In the genomic region with DNA sequence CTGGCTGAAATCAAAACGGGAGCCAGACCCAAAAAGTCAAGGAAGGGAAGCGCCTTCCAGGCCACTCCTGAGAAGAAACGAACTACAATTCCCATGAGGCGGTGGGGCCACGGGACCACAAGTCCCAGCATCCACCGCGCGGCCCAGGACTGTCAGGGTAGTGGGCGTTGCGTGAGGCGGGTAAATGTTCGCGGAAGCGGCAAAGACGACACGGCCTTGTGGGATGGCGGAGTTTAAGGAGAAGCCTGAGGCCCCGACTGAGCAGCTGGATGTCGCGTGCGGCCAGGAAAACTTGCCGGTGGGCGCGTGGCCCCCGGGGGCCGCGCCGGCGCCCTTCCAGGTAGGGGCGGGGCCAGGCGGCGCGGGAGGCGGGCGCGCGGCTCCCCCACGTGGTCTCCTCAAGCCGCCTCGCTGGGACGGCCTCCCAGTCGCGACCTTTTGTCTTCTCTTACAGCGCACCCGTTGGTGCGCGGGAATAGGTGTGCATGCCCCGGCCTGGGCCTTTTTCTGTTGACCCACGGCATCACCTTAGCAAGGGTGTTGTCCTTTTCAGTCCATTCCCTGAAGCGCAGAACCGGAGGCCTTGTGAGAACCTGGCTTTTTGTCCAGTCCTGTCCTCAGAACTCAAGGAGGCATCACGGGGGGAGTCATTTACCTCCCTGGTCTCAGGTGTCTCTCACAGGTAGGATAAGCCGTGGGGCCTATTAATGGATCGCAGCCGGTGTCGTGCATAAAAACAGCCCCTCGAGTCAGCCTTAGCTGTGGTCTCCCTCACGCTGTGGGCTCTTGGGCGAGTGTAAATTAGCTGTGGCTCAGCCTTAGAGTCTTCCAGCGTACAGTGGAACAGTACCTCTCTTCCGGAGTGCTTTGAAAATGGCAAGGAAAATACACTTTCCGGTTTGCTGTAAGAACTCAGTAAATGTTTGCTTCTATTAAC, we compare ENCODE assay signal across 8 cellular contexts. TPM values are rescaled to one million over a fixed set of nuclear protein-coding genes. Genes with fewer than 3 reads are reported as not detected.
A peak's percentile ranks its signal among the peaks of the same experiment; 100 is the strongest.
DNase-seq lines count a peak whose midpoint lies in the region; ATAC-seq and TF ChIP-seq lines count a peak whose summit lies in the region.

TSS of gene SETMAR (plus strand) at position 183 of the 937 bp plus-strand sequence. CDS start at position 185, 2 bp downstream.

- intact Hi-C loops in ascending aorta (cut with DNase I), result loop anchor here (5.0 kb wide), 5 partner anchors 189 to 1176 kb away; partner anchors contain the start of genes ARL8B, BHLHE40, EDEM1 and ITPR1
- intact Hi-C loops in aorta (cut with DNase I), result no loop called here

- DNase-seq in NCI-H146 (lab: John Stamatoyannopoulos, UW) (peak; percentile 80), ascending aorta (ENCODE audit: low spot score in 2 of 2) (peak; percentile 75 to 97), hepatic stellate cell (ENCODE audit: low spot score) (peak; percentile 84), renal cortical epithelial cell (ENCODE audit: low read depth) (peak; percentile 63), aorta (peak; percentile 94 to 95)
- peak; percentile 81 for DNase-seq in T-helper 2 cell treated with Interferon-gamma antibody and Interleukin-4, amounts not matched to agents 5 μg/mL and 100 μg/mL, for 36 hours (ENCODE audit: low spot score)

- no peak for TF ChIP-seq CTCF in ascending aorta (IDR thresholded peaks at IDR 0.05)

- H3K4me3 Mint-ChIP-seq in T-helper 2 cell treated with Interferon-gamma antibody and Interleukin-4, amounts not matched to agents 5 μg/mL and 100 μg/mL, for 36 hours, result peak within 1 kb of the TSS; percentile 95

- H3K4me1 ChIP-seq in ascending aorta, result peaks cover 8 to 42% of the 10 kb centered on the region in 2 donors
- H3K4me1 ChIP-seq in aorta (ENCODE audit: control insufficient read depth in 1 of 2, insufficient read depth in 2 of 2, low read length in 2 of 2), result peaks cover 3 to 4% of the 10 kb centered on the region in 2 donors

- WGBS in aorta, 2 donors, result 0 to 1% methylated on average over 55 to 62 of the region's 62 CpGs

- ATAC-seq in GM18499 (IDR thresholded peaks at IDR 0.05; ENCODE audit: insufficient read depth, unreplicated experiment) (peak; percentile 90), HG02870 (IDR thresholded peaks at IDR 0.05; ENCODE audit: unreplicated experiment) (peak; percentile 95), aorta (ENCODE audit: low FRiP score) (peak; percentile 94)

- H3K4me3 ChIP-seq in ascending aorta (peak within 1 kb of the TSS; percentile 90 to 92), aorta (ENCODE audit: low read length in 2 of 2) (peak within 1 kb of the TSS; percentile 46 to 83)

- H3K36me3 ChIP-seq in ascending aorta (no peaks in the 10 kb centered on the region), aorta (ENCODE audit: control insufficient read depth in 1 of 2, insufficient read depth in 2 of 2, low read length in 1 of 2) (no peaks in the 10 kb centered on the region)

- peaks cover 20% of the 10 kb centered on the region for H3K4me1 Mint-ChIP-seq in T-helper 2 cell treated with Interferon-gamma antibody and Interleukin-4, amounts not matched to agents 5 μg/mL and 100 μg/mL, for 36 hours (ENCODE audit: low read depth)

- peaks cover 6% of the 10 kb centered on the region for H3K9me3 Mint-ChIP-seq in T-helper 2 cell treated with Interferon-gamma antibody and Interleukin-4, amounts not matched to agents 5 μg/mL and 100 μg/mL, for 36 hours

- H3K27ac ChIP-seq in ascending aorta (peak within 1 kb of the TSS; percentile 91 to 96), aorta (ENCODE audit: low read depth in 1 of 2, low read length in 2 of 2) (peak within 1 kb of the TSS; percentile 77 to 83)

- H3K27me3 ChIP-seq in ascending aorta (no peaks in the 10 kb centered on the region), aorta (ENCODE audit: control insufficient read depth in 1 of 2, insufficient read depth in 2 of 2, low read length in 1 of 2) (no peaks in the 10 kb centered on the region)

- H3K27ac Mint-ChIP-seq in T-helper 2 cell treated with Interferon-gamma antibody and Interleukin-4, amounts not matched to agents 5 μg/mL and 100 μg/mL, for 36 hours, result peak within 1 kb of the TSS; percentile 96

- peaks cover 6% of the 10 kb centered on the region for H3K36me3 Mint-ChIP-seq in T-helper 2 cell treated with Interferon-gamma antibody and Interleukin-4, amounts not matched to agents 5 μg/mL and 100 μg/mL, for 36 hours (ENCODE audit: low read depth)

- H3K9me3 ChIP-seq in ascending aorta, result no peaks in the 10 kb centered on the region
- H3K9me3 ChIP-seq in aorta (ENCODE audit: control insufficient read depth, low read length), result no peaks in the 10 kb centered on the region

- peaks cover 2% of the 10 kb centered on the region for H3K27me3 Mint-ChIP-seq in T-helper 2 cell treated with Interferon-gamma antibody and Interleukin-4, amounts not matched to agents 5 μg/mL and 100 μg/mL, for 36 hours (ENCODE audit: low read depth)

RNA-seq across cellular contexts. Expression of gene SETMAR, which starts in this region (rescaled TPM):
- total RNA-seq in ascending aorta (13.6 TPM), renal cortical epithelial cell (9.6 and 16.8 TPM in 2 replicates), aorta (10 to 100 TPM; 23.4 to 26.1 TPM)
- polyA plus RNA-seq in aorta, result 10 to 100 TPM; 15.7 to 30.2 TPM

Comparison
In these comparisons a context has a peak if more than half of its experiments do, and no peak if none do; other contexts are left out.
1. Peak in every context shown above with its lines: DNase-seq, ATAC-seq, H3K4me3 ChIP-seq and H3K27ac ChIP-seq.